ENCODE assay signal across 32 cellular contexts in the genomic region with DNA sequence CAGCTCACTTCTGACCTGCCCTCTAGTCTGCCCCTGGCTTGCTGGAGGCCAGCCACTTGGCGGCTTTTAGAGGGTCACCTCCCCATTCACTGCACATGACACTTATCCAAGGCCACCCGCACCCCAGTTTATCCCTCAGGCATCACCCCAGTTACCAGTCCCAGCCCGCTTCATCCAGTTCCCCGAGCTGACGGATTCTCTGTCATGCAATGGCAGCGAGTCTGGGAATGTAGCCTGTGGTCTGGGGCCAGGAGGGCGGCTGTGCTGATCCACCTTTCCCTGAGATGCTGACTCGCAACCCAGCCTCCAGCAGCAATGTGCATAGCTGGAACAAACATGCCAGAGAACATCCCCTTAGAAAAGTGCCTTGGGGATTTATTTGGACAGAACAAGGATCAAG. TPM values are rescaled to one million over a fixed set of nuclear protein-coding genes. Genes with fewer than 3 reads are reported as not detected.
"Had no signal": no experiment of that assay in that cellular context is flagged by ENCODE, and none has a peak within 500 bp of the region (broad histone marks: within the 10 kb centered on the region; RNA-seq: fewer than 3 reads in every experiment).

No MANE protein-coding gene starts in this region.

- H3K36me3 ChIP-seq: adrenal gland, brain microvascular endothelial cell had no signal

- H3K9me3 ChIP-seq: adrenal gland had no signal

- H3K9me3 Mint-ChIP-seq: activated naive CD4-positive, alpha-beta T cell treated with anti-CD3 and anti-CD28 coated beads, Interleukin-2, amount 50 U/mL, for 24 hours; activated T-cell treated with anti-CD3 and anti-CD28 coated beads, Interleukin-2, amount 50 U/mL, for 24 hours; activated T-helper 2 cell treated with anti-CD3 and anti-CD28 coated beads, Interferon-gamma antibody, Interleukin-2, Interleukin-4, amounts not matched to agents 10 μg/mL and 5 μg/mL and 100 μg/mL, durations not matched to agents 14 hours and 24 hours and 36 hours had no signal

- H3K4me2 ChIP-seq: KMS-11, PC-9 had no signal

- H3K36me3 Mint-ChIP-seq: activated naive CD4-positive, alpha-beta T cell treated with anti-CD3 and anti-CD28 coated beads, Interleukin-2, amount 50 U/mL, for 24 hours had no signal

- H3K27me3 ChIP-seq: adrenal gland, brain microvascular endothelial cell had no signal

- DNase-seq: activated CD4-positive, alpha-beta T cell treated with anti-CD3 and anti-CD28 coated beads for 1 hour; activated CD4-positive, alpha-beta T cell treated with anti-CD3 and anti-CD28 coated beads for 48 hours; activated CD4-positive, alpha-beta T cell treated with anti-CD3 and anti-CD28 coated beads, Interleukin-2, amount 50 U/mL, for 48 hours; activated CD4-positive, CD25-positive, alpha-beta regulatory T cell; activated CD8-positive, alpha-beta T cell treated with anti-CD3 and anti-CD28 coated beads, Interleukin-2, amount 10 ng/mL, durations not matched to agents 7 days and 5 days; activated gamma-delta T cell; activated naive CD4-positive, alpha-beta T cell treated with Interleukin-2 at 50 U/mL for 16 hours; activated T-cell treated with anti-CD3 and anti-CD28 coated beads, Interleukin-2, amount 50 U/mL, for 24 hours; adrenal gland; brain microvascular endothelial cell; central memory CD4-positive, alpha-beta T cell; NCI-H1105; NCI-H1417 treated with DMSO at 0.1 percent for 48 hours; NCI-H1694; NCI-H1930; NCI-H2081 treated with DMSO at 0.1 percent for 48 hours; NCI-H345; NCI-H526; NCI-H748 treated with DMSO at 0.1 percent for 48 hours; NK-92 treated with Interleukin-12 subunit alpha and Interleukin-12 subunit beta, amount 100 ng/mL, for 24 hours; PC-9; Right ventricle myocardium superior; SW 1271; T-helper 1 cell; T-helper 2 cell; T-helper 9 cell; WERI-Rb-1 had no signal

- H3K4me3 Mint-ChIP-seq: activated CD8-positive, alpha-beta T cell treated with anti-CD3 and anti-CD28 coated beads, Interleukin-2, amount 10 ng/mL, durations not matched to agents 7 days and 5 days; activated naive CD4-positive, alpha-beta T cell treated with anti-CD3 and anti-CD28 coated beads, Interleukin-2, amount 50 U/mL, for 24 hours; activated T-cell treated with anti-CD3 and anti-CD28 coated beads, Interleukin-2, amount 50 U/mL, for 24 hours had no signal

- H3K4me1 ChIP-seq: adrenal gland had no signal

- H2AFZ ChIP-seq: PC-9 had no signal

- H3K27me3 Mint-ChIP-seq: activated naive CD4-positive, alpha-beta T cell treated with anti-CD3 and anti-CD28 coated beads, Interleukin-2, amount 50 U/mL, for 24 hours; activated T-cell treated with anti-CD3 and anti-CD28 coated beads, Interleukin-2, amount 50 U/mL, for 24 hours had no signal

- H3K4me1 Mint-ChIP-seq: activated naive CD4-positive, alpha-beta T cell treated with anti-CD3 and anti-CD28 coated beads, Interleukin-2, amount 50 U/mL, for 24 hours had no signal

- H3K9ac ChIP-seq: KMS-11 had no signal

- H3K27ac Mint-ChIP-seq: activated CD8-positive, alpha-beta T cell treated with anti-CD3 and anti-CD28 coated beads, Interleukin-2, amount 10 ng/mL, durations not matched to agents 7 days and 5 days; activated naive CD4-positive, alpha-beta T cell treated with anti-CD3 and anti-CD28 coated beads, Interleukin-2, amount 50 U/mL, for 24 hours; activated T-cell treated with anti-CD3 and anti-CD28 coated beads, Interleukin-2, amount 50 U/mL, for 24 hours; activated T-helper 2 cell treated with anti-CD3 and anti-CD28 coated beads, Interferon-gamma antibody, Interleukin-2, Interleukin-4, amounts not matched to agents 10 μg/mL and 5 μg/mL and 100 μg/mL, durations not matched to agents 14 hours and 24 hours and 36 hours had no signal

- H3K27ac ChIP-seq: adrenal gland, brain microvascular endothelial cell, KMS-11, PC-9, WERI-Rb-1 had no signal

- H3K4me3 ChIP-seq: adrenal gland, PC-9 had no signal

RNA-seq across cellular contexts. Expression of a gene that starts 25.8 kb away (rescaled TPM):
- total RNA-seq: activated CD8-positive, alpha-beta T cell treated with anti-CD3 and anti-CD28 coated beads, Interleukin-2, amount 10 ng/mL, durations not matched to agents 7 days and 5 days; activated T-helper 2 cell treated with anti-CD3 and anti-CD28 coated beads, Interferon-gamma antibody, Interleukin-2, Interleukin-4, amounts not matched to agents 10 μg/mL and 5 μg/mL and 100 μg/mL, durations not matched to agents 14 hours and 24 hours and 36 hours; NCI-H460; OCI-LY7 had no signal
